In genomic region chr2:43225788-43226557, GRCh38 we compare ENCODE assay signal across 9 cellular contexts. TPM values are rescaled to one million over a fixed set of nuclear protein-coding genes. Genes with fewer than 3 reads are reported as not detected.
A peak's percentile ranks its signal among the peaks of the same experiment; 100 is the strongest.
DNase-seq lines count a peak whose midpoint lies in the region; ATAC-seq, FAIRE-seq and TF ChIP-seq lines count a peak whose summit lies in the region.
"Had no signal": no experiment of that assay in that cellular context is flagged by ENCODE, and none has a peak within 500 bp of the region (broad histone marks: within the 10 kb centered on the region; RNA-seq: fewer than 3 reads in every experiment).

No MANE protein-coding gene starts in this region.

- ATAC-seq in GM19023 (IDR thresholded peaks at IDR 0.05; ENCODE audit: unreplicated experiment) (peak; percentile 36), HG03280 (IDR thresholded peaks at IDR 0.05; ENCODE audit: unreplicated experiment) (peak; percentile 29), RWPE2 (ENCODE audit: low read depth) (no peak), pancreas (peak; percentile 2 to 13 (median 8))

- H3K27ac ChIP-seq in RWPE2 (ENCODE audit: poor library complexity, severe bottlenecking) (peak overlapping the region; percentile 97), pancreas (peak overlapping the region; percentile 86 to 98 (median 96)), transverse colon (peak overlapping the region; percentile 96 to 100 (median 99))

- POLR2A ChIA-PET in BJ (lab: Charles Lee) = interaction anchor here (0.6 to 1.2 kb wide), 11 partner anchors 26 to 371 kb away, joined by 3 to 10 read pairs (median 3); no protein-coding TSS in a partner anchor

- peak; percentile 93 for TF ChIP-seq POLR2A in transverse colon (IDR thresholded peaks at IDR 0.05)

- no peaks in the 10 kb centered on the region for H3K9me3 ChIP-seq in RWPE2 (ENCODE audit: severe bottlenecking)
- H3K9me3 ChIP-seq in pancreas = no peaks in the 10 kb centered on the region
- no peaks in the 10 kb centered on the region for H3K9me3 ChIP-seq in transverse colon

- peak overlapping the region; percentile 95 for H3K4me3 Mint-ChIP-seq in activated naive CD4-positive, alpha-beta T cell treated with anti-CD3 and anti-CD28 coated beads, Interleukin-2, amount 50 U/mL, for 24 hours

- peak overlapping the region; percentile 93 for H3K27ac Mint-ChIP-seq in activated naive CD4-positive, alpha-beta T cell treated with anti-CD3 and anti-CD28 coated beads, Interleukin-2, amount 50 U/mL, for 24 hours

- in situ Hi-C loops in transverse colon (cut with MboI; ENCODE audit: low pct_ligation_motif_present in 1 of 4, low pct_unique_long_range_greater_than_20kb in 1 of 4, low sequenced_read_pairs in 3 of 4) = loop anchor here in 3 of 4 donors (5.0 to 25.0 kb wide), 3 partner anchors 99 to 389 kb away; no protein-coding TSS in a partner anchor

- TF ChIP-seq CTCF in BJ (IDR thresholded peaks at IDR 0.05; ENCODE audit: insufficient read depth, low read depth, low read length) (no peak), RWPE2 (IDR thresholded peaks at IDR 0.05; ENCODE audit: poor library complexity, severe bottlenecking) (no peak), pancreas (IDR thresholded peaks at IDR 0.05) (no peak), transverse colon (IDR thresholded peaks at IDR 0.05) (no peak)

- H3K4me1 ChIP-seq in RWPE2 (ENCODE audit: insufficient read depth, poor library complexity, severe bottlenecking) (peaks cover 27% of the 10 kb centered on the region), pancreas (peaks cover 21 to 30% (median 22%) of the 10 kb centered on the region in 3 donors), transverse colon (peaks cover 15 to 41% (median 38%) of the 10 kb centered on the region in 4 donors)

- H3K36me3 Mint-ChIP-seq in activated naive CD4-positive, alpha-beta T cell treated with anti-CD3 and anti-CD28 coated beads, Interleukin-2, amount 50 U/mL, for 24 hours = peaks cover 13% of the 10 kb centered on the region

- CTCF ChIA-PET in BJ (lab: Yijun Ruan, JAX) = interaction anchor here (0.6 to 6.7 kb wide), 16 partner anchors 142 to 399 kb away, joined by 3 to 66 read pairs (median 10); no protein-coding TSS in a partner anchor

- H3K27me3 Mint-ChIP-seq in activated naive CD4-positive, alpha-beta T cell treated with anti-CD3 and anti-CD28 coated beads, Interleukin-2, amount 50 U/mL, for 24 hours = no peaks in the 10 kb centered on the region

- DNase-seq in BJ (ENCODE audit: low read depth) (no peak), RWPE2 (ENCODE audit: low spot score) (no peak), head of caudate nucleus (peak in 32 of 42 donors; percentile 22 to 80 (median 55)), pancreas (peak in 4 of 6 donors; percentile 73 to 91 (median 82)), transverse colon (no peak)

- FAIRE-seq in pancreas (lab: Jason Lieb, UNC) = no peak
- FAIRE-seq: TTC549 had no signal

- H3K27me3 ChIP-seq in BJ (ENCODE audit: control insufficient read depth, insufficient read depth, low read length) (no peaks in the 10 kb centered on the region), RWPE2 (ENCODE audit: insufficient read depth, poor library complexity, severe bottlenecking) (no peaks in the 10 kb centered on the region), pancreas (no peaks in the 10 kb centered on the region), transverse colon (no peaks in the 10 kb centered on the region)

- TF ChIP-seq EP300 in transverse colon (IDR thresholded peaks at IDR 0.05; ENCODE audit: low read depth) = no peak

- 1% methylated on average over 62 to 80 of the region's 80 CpGs for WGBS in pancreas, 2 donors
- 0 to 2% methylated on average over 19 to 46 of the region's 80 CpGs for WGBS in transverse colon (ENCODE audit: low coverage in 1 of 2), 2 donors

- H3K4me3 ChIP-seq in BJ (ENCODE audit: low read depth, low read length) (peak overlapping the region; percentile 95), RWPE2 (ENCODE audit: severe bottlenecking) (peak overlapping the region; percentile 85), pancreas (peak overlapping the region; percentile 87 to 98 (median 92)), transverse colon (peak overlapping the region; percentile 71 to 91 (median 88))

- peaks cover 45% of the 10 kb centered on the region for H3K4me1 Mint-ChIP-seq in activated naive CD4-positive, alpha-beta T cell treated with anti-CD3 and anti-CD28 coated beads, Interleukin-2, amount 50 U/mL, for 24 hours

- no peaks in the 10 kb centered on the region for H3K9me3 Mint-ChIP-seq in activated naive CD4-positive, alpha-beta T cell treated with anti-CD3 and anti-CD28 coated beads, Interleukin-2, amount 50 U/mL, for 24 hours

- intact Hi-C loops in head of caudate nucleus (cut with DNase I) = loop anchor here (2.0 to 5.0 kb wide), 4 partner anchors 125 to 414 kb away; no protein-coding TSS in a partner anchor
- intact Hi-C loops in pancreas (cut with DNase I) = loop anchor here in 1 of 3 donors (5.0 to 10.0 kb wide), 2 partner anchors 91 to 249 kb away; no protein-coding TSS in a partner anchor
- intact Hi-C loops in transverse colon (cut with DNase I; ENCODE audit: low total_unique reads) = loop anchor here (1.0 to 10.0 kb wide), 5 partner anchors 119 to 401 kb away; no protein-coding TSS in a partner anchor

- H3K36me3 ChIP-seq in BJ (ENCODE audit: control insufficient read depth, insufficient read depth, low read length) (peaks cover 17% of the 10 kb centered on the region), RWPE2 (ENCODE audit: low read depth) (peaks cover 42% of the 10 kb centered on the region), pancreas (peaks cover 0 to 40% (median 16%) of the 10 kb centered on the region in 3 donors), transverse colon (peaks cover 0 to 26% (median 15%) of the 10 kb centered on the region in 4 donors)

RNA-seq across cellular contexts. Expression of gene ZFP36L2, which starts 0.4 kb away (rescaled TPM):
- polyA plus RNA-seq in BJ (2011; rRNA removed) = 4.0 and 6.9 TPM in 2 replicates
- polyA minus RNA-seq in BJ (2011; rRNA and poly(A)+ RNA removed) = 3.3 and 6.4 TPM in 2 replicates
- 100 to 1,000 TPM in 1 of 6 donors, 10 to 100 TPM in 5; 36.8 to 117 (median 64.8) TPM for total RNA-seq in pancreas
- polyA plus RNA-seq in pancreas = 10 to 100 TPM; 44.4 to 52.6 TPM
- 100 to 1,000 TPM; 114 to 305 (median 208) TPM for total RNA-seq in transverse colon

Comparison
In these comparisons a context has a peak if more than half of its experiments do, and no peak if none do; other contexts are left out.
1. DNase-seq: peak in head of caudate nucleus (32 of 42) and pancreas (4 of 6); none in BJ (single experiment), RWPE2 (single experiment) and transverse colon (single experiment).
2. Peak in every context shown above with its lines, with median percentiles within 50 percentile points of each other: H3K4me3 ChIP-seq and H3K27ac ChIP-seq.